ENCODE assay signal across 8 cellular contexts in genomic region chr19:36054119-36054732, GRCh38. TPM values are rescaled to one million over a fixed set of nuclear protein-coding genes. Genes with fewer than 3 reads are reported as not detected.
DNase-seq lines count a peak whose midpoint lies in the region; ATAC-seq, FAIRE-seq and TF ChIP-seq lines count a peak whose summit lies in the region.

THAP8 (minus strand) TSS chr19:36054285; CDS start chr19:36054217, 68 bp downstream.

- peaks cover 12% of the 10 kb centered on the region for H3K36me3 Mint-ChIP-seq in endodermal cell (ENCODE audit: low read depth)

- DNase-seq in Caki2 (ENCODE audit: low read depth) (peak; percentile 100), HTR-8/SVneo (ENCODE audit: insufficient read length, low spot score) (peak; percentile 99), NOMO-1 treated with DMSO at 0.1 percent for 48 hours (lab: John Stamatoyannopoulos, UW; ENCODE audit: unreplicated experiment) (peak; percentile 99), endodermal cell (peak; percentile 99), mesenteric fat pad (ENCODE audit: low spot score) (peak; percentile 100)
- peak; percentile 99 for DNase-seq in activated CD8-positive, alpha-beta memory T cell treated with anti-CD3 and anti-CD28 coated beads, Interleukin-2, amount 50 U/mL, for 1 hour (ENCODE audit: extremely low read depth)
- DNase-seq in stimulated activated CD8-positive, alpha-beta memory T cell treated with anti-CD3 and anti-CD28 coated beads, Interleukin-15, amount 100 ng/mL, for 24 hours (ENCODE audit: low read depth), result peak; percentile 94

- ATAC-seq in GM21367 (IDR thresholded peaks at IDR 0.05; ENCODE audit: unreplicated experiment), result peak; percentile 71

- TF ChIP-seq CTCF in endodermal cell (conservative IDR thresholded peaks at IDR 0.05), result peak; percentile 70

- no peaks in the 10 kb centered on the region for H3K27me3 ChIP-seq in endodermal cell (ENCODE audit: control insufficient read depth, insufficient read depth, low read length, poor library complexity, severe bottlenecking)

- H3K4me1 ChIP-seq in endodermal cell (ENCODE audit: control insufficient read depth, insufficient read depth, low read length), result peaks cover 3% of the 10 kb centered on the region

- peak within 1 kb of the TSS; percentile 99 for H3K27ac Mint-ChIP-seq in endodermal cell

- H3K9ac ChIP-seq in endodermal cell (ENCODE audit: extremely low read depth, low read length, poor library complexity, severe bottlenecking), result peak within 1 kb of the TSS; percentile 74

- peaks cover 2% of the 10 kb centered on the region for H3K27me3 Mint-ChIP-seq in endodermal cell (ENCODE audit: insufficient read depth)

- peak within 1 kb of the TSS; percentile 90 for H3K4me3 ChIP-seq in endodermal cell (ENCODE audit: low read length)

- no peaks in the 10 kb centered on the region for H3K36me3 ChIP-seq in endodermal cell (ENCODE audit: control insufficient read depth, insufficient read depth, low read length)

- H3K9me3 Mint-ChIP-seq in endodermal cell, result no peaks in the 10 kb centered on the region

- peak; percentile 98 for FAIRE-seq in HTR-8/SVneo (lab: Jason Lieb, UNC)

- 0% methylated on average over 23 to 56 of the region's 56 CpGs for WGBS in endodermal cell (ENCODE audit: insufficient coverage in 1 of 2, insufficient read length in 1 of 2), 2 experiments

- H3K4me1 Mint-ChIP-seq in endodermal cell, result peaks cover 28% of the 10 kb centered on the region

- in situ Hi-C loops in Caki2 (cut with HindIII; ENCODE audit: low pct_unique_long_range_greater_than_20kb, low sequenced_read_pairs), result no loop called here

- no peaks in the 10 kb centered on the region for H3K9me3 ChIP-seq in endodermal cell (ENCODE audit: control insufficient read depth, low read length)

- H3K27ac ChIP-seq in endodermal cell (ENCODE audit: low read depth, low read length), result peak within 1 kb of the TSS; percentile 96

- H3K4me3 Mint-ChIP-seq in endodermal cell, result peak within 1 kb of the TSS; percentile 83

RNA-seq across cellular contexts. Expression of gene THAP8, which starts in this region (rescaled TPM):
- 3.6 and 11.7 TPM in 2 replicates for total RNA-seq in Caki2 (2014; rRNA removed; shearing (Covaris generic); ENCODE audit: low replicate concordance)
- total RNA-seq in endodermal cell, result 1 to 10 TPM; 6.7 to 8.9 TPM
- 10.2 TPM for polyA plus RNA-seq in endodermal cell (2013, experiment 1 of 2)
- polyA plus RNA-seq in endodermal cell (2013, experiment 2 of 2), result 10.3 TPM
- 5.2 TPM for total RNA-seq in mesenteric fat pad

Comparison
In these comparisons a context has a peak if more than half of its experiments do, and no peak if none do; other contexts are left out.
1. Peak in every context shown above with its lines: DNase-seq, ATAC-seq, H3K4me3 ChIP-seq and H3K27ac ChIP-seq.